17 cellular contexts compared by ENCODE assay signal in genomic region chr6:3801960-3802359, GRCh38. TPM values are rescaled to one million over a fixed set of nuclear protein-coding genes. Genes with fewer than 3 reads are reported as not detected.
DNase-seq lines count a peak whose midpoint lies in the region; ATAC-seq, FAIRE-seq and TF ChIP-seq lines count a peak whose summit lies in the region.
"Had no signal": no experiment of that assay in that cellular context is flagged by ENCODE, and none has a peak within 500 bp of the region (broad histone marks: within the 10 kb centered on the region; RNA-seq: fewer than 3 reads in every experiment).

No MANE protein-coding gene starts in this region.

- H3K36me3 ChIP-seq in astrocyte (ENCODE audit: insufficient read depth, low read length) (no peaks in the 10 kb centered on the region), thyroid gland (no peaks in the 10 kb centered on the region)
- H3K36me3 ChIP-seq: breast epithelium, right atrium auricular region, upper lobe of left lung had no signal

- no peaks in the 10 kb centered on the region for H4K20me1 ChIP-seq in astrocyte (ENCODE audit: insufficient read depth, low read length)

- H3K27me3 ChIP-seq in astrocyte (ENCODE audit: insufficient read depth, low read length) = no peaks in the 10 kb centered on the region
- no peaks in the 10 kb centered on the region for H3K27me3 ChIP-seq in thyroid gland
- H3K27me3 ChIP-seq: breast epithelium, right atrium auricular region, upper lobe of left lung had no signal

- H2AFZ ChIP-seq in astrocyte (ENCODE audit: low read depth, low read length) = no peak overlapping the region

- FAIRE-seq in astrocyte (lab: Jason Lieb, UNC) = no peak
- FAIRE-seq: TTC549 had no signal

- no peak for TF ChIP-seq POLR2A in thyroid gland (IDR thresholded peaks at IDR 0.05)

- H3K4me2 ChIP-seq in astrocyte (ENCODE audit: low read length) = no peak overlapping the region

- no peaks in the 10 kb centered on the region for H3K79me2 ChIP-seq in astrocyte (ENCODE audit: insufficient read depth, low read length)

- POLR2A ChIA-PET in activated CD8-positive, alpha-beta T cell treated with anti-CD3 and anti-CD28 coated beads for 36 hours (lab: Charles Lee) = no interaction called here
- POLR2A ChIA-PET in activated CD8-positive, alpha-beta T cell treated with anti-CD3 and anti-CD28 coated beads, Interleukin-2, amount 10 ng/mL, durations not matched to agents 7 days and 5 days (lab: Charles Lee) = no interaction called here

- CTCF ChIA-PET in activated CD8-positive, alpha-beta T cell treated with anti-CD3 and anti-CD28 coated beads for 36 hours (lab: Charles Lee) = no interaction called here
- CTCF ChIA-PET in activated CD8-positive, alpha-beta T cell treated with anti-CD3 and anti-CD28 coated beads, Interleukin-2, amount 10 ng/mL, durations not matched to agents 7 days and 5 days (lab: Charles Lee) = no interaction called here

- no peaks in the 10 kb centered on the region for H3K36me3 Mint-ChIP-seq in activated CD8-positive, alpha-beta T cell treated with anti-CD3 and anti-CD28 coated beads for 36 hours (ENCODE audit: low read depth)
- no peaks in the 10 kb centered on the region for H3K36me3 Mint-ChIP-seq in activated CD8-positive, alpha-beta T cell treated with anti-CD3 and anti-CD28 coated beads, Interleukin-2, amount 10 ng/mL, durations not matched to agents 7 days and 5 days (ENCODE audit: low read depth)
- H3K36me3 Mint-ChIP-seq in astrocyte (ENCODE audit: low read depth, unreplicated experiment) = no peaks in the 10 kb centered on the region
- H3K36me3 Mint-ChIP-seq: activated naive CD4-positive, alpha-beta T cell treated with anti-CD3 and anti-CD28 coated beads, Interleukin-2, amount 10 ng/mL, durations not matched to agents 7 days and 5 days; natural killer cell had no signal

- peaks cover 4% of the 10 kb centered on the region for H3K27me3 Mint-ChIP-seq in activated CD8-positive, alpha-beta T cell treated with anti-CD3 and anti-CD28 coated beads for 36 hours
- peaks cover 2% of the 10 kb centered on the region for H3K27me3 Mint-ChIP-seq in activated CD8-positive, alpha-beta T cell treated with anti-CD3 and anti-CD28 coated beads, Interleukin-2, amount 10 ng/mL, durations not matched to agents 7 days and 5 days (ENCODE audit: low read depth)
- H3K27me3 Mint-ChIP-seq in astrocyte (ENCODE audit: low read depth, unreplicated experiment) = no peaks in the 10 kb centered on the region

- no peaks in the 10 kb centered on the region for H3K9me3 Mint-ChIP-seq in activated CD8-positive, alpha-beta T cell treated with anti-CD3 and anti-CD28 coated beads for 36 hours
- H3K9me3 Mint-ChIP-seq in activated CD8-positive, alpha-beta T cell treated with anti-CD3 and anti-CD28 coated beads, Interleukin-2, amount 10 ng/mL, durations not matched to agents 7 days and 5 days (ENCODE audit: insufficient read depth) = no peaks in the 10 kb centered on the region
- no peaks in the 10 kb centered on the region for H3K9me3 Mint-ChIP-seq in astrocyte (ENCODE audit: unreplicated experiment)
- H3K9me3 Mint-ChIP-seq: activated naive CD4-positive, alpha-beta T cell treated with anti-CD3 and anti-CD28 coated beads, Interleukin-2, amount 10 ng/mL, durations not matched to agents 7 days and 5 days; natural killer cell had no signal

- no peak overlapping the region for H3K27ac Mint-ChIP-seq in activated CD8-positive, alpha-beta T cell treated with anti-CD3 and anti-CD28 coated beads for 36 hours
- no peak overlapping the region for H3K27ac Mint-ChIP-seq in activated CD8-positive, alpha-beta T cell treated with anti-CD3 and anti-CD28 coated beads, Interleukin-2, amount 10 ng/mL, durations not matched to agents 7 days and 5 days
- no peak overlapping the region for H3K27ac Mint-ChIP-seq in astrocyte (ENCODE audit: unreplicated experiment)
- H3K27ac Mint-ChIP-seq: activated naive CD4-positive, alpha-beta T cell treated with anti-CD3 and anti-CD28 coated beads, Interleukin-2, amount 10 ng/mL, durations not matched to agents 7 days and 5 days; natural killer cell had no signal

- DNase-seq in activated CD8-positive, alpha-beta T cell treated with anti-CD3 and anti-CD28 coated beads for 36 hours = peak; percentile 15
- no peak for DNase-seq in activated CD8-positive, alpha-beta T cell treated with anti-CD3 and anti-CD28 coated beads, Interleukin-2, amount 10 ng/mL, durations not matched to agents 7 days and 5 days
- DNase-seq in astrocyte (ENCODE audit: low read depth) (no peak), thyroid gland (no peak), left lobe of liver (ENCODE audit: low spot score) (no peak), posterior cingulate gyrus (no peak)
- no peak for DNase-seq in activated effector memory CD4-positive, alpha-beta T cell treated with anti-CD3 and anti-CD28 coated beads, Interleukin-2, amount 50 U/mL, for 16 hours
- DNase-seq: activated naive CD4-positive, alpha-beta T cell treated with anti-CD3 and anti-CD28 coated beads, Interleukin-2, amount 10 ng/mL, durations not matched to agents 7 days and 5 days; effector CD8-positive, alpha-beta T cell; EL; natural killer cell had no signal

- peak overlapping the region; percentile 51 for H3K27ac ChIP-seq in astrocyte (ENCODE audit: low read depth, low read length)
- peak overlapping the region in 2 of 3 donors; percentile 91 to 96 for H3K27ac ChIP-seq in thyroid gland
- H3K27ac ChIP-seq: breast epithelium, SK-N-MC had no signal

- WGBS in thyroid gland, 2 donors = 93 to 99% methylated on average over 5 of the region's 5 CpGs

- intact Hi-C loops in activated CD8-positive, alpha-beta T cell treated with anti-CD3 and anti-CD28 coated beads for 36 hours (cut with micrococcal nuclease) = no loop called here
- intact Hi-C loops in thyroid gland (cut with DNase I) (loop anchor here (5.0 kb wide), 1 partner anchor 50 kb away; the partner anchor contains the start of gene PXDC1), posterior cingulate gyrus (cut with DNase I) (no loop called here)

- H3K4me1 ChIP-seq in astrocyte (ENCODE audit: insufficient read depth, low read length) (peaks cover 35% of the 10 kb centered on the region), thyroid gland (peaks cover 33 to 65% of the 10 kb centered on the region in 2 donors)
- H3K4me1 ChIP-seq: breast epithelium had no signal

- no peak for TF ChIP-seq CTCF in activated CD8-positive, alpha-beta T cell treated with anti-CD3 and anti-CD28 coated beads for 36 hours (IDR thresholded peaks at IDR 0.05)
- TF ChIP-seq CTCF in astrocyte (IDR thresholded peaks at IDR 0.05; ENCODE audit: insufficient read depth, low read depth, low read length) = no peak
- no peak for TF ChIP-seq CTCF in thyroid gland (IDR thresholded peaks at IDR 0.05)

- H3K4me3 ChIP-seq in astrocyte (ENCODE audit: insufficient read depth, low read depth, low read length) (no peak overlapping the region), thyroid gland (replicated peaks in 1 of 3) (no peak overlapping the region)
- H3K4me3 ChIP-seq: breast epithelium, right atrium auricular region, SK-N-MC, upper lobe of left lung had no signal

- H3K9me3 ChIP-seq in astrocyte (ENCODE audit: insufficient read depth, low read depth, low read length) (no peaks in the 10 kb centered on the region), thyroid gland (no peaks in the 10 kb centered on the region)
- H3K9me3 ChIP-seq: breast epithelium, right atrium auricular region, upper lobe of left lung had no signal

- no peak overlapping the region for H3K4me3 Mint-ChIP-seq in activated CD8-positive, alpha-beta T cell treated with anti-CD3 and anti-CD28 coated beads for 36 hours
- H3K4me3 Mint-ChIP-seq in activated CD8-positive, alpha-beta T cell treated with anti-CD3 and anti-CD28 coated beads, Interleukin-2, amount 10 ng/mL, durations not matched to agents 7 days and 5 days = no peak overlapping the region
- H3K4me3 Mint-ChIP-seq in astrocyte (ENCODE audit: unreplicated experiment) = no peak overlapping the region
- H3K4me3 Mint-ChIP-seq: activated naive CD4-positive, alpha-beta T cell treated with anti-CD3 and anti-CD28 coated beads, Interleukin-2, amount 10 ng/mL, durations not matched to agents 7 days and 5 days; natural killer cell had no signal

- peaks cover 2% of the 10 kb centered on the region for H3K4me1 Mint-ChIP-seq in activated CD8-positive, alpha-beta T cell treated with anti-CD3 and anti-CD28 coated beads for 36 hours (ENCODE audit: low read depth)
- no peaks in the 10 kb centered on the region for H3K4me1 Mint-ChIP-seq in activated CD8-positive, alpha-beta T cell treated with anti-CD3 and anti-CD28 coated beads, Interleukin-2, amount 10 ng/mL, durations not matched to agents 7 days and 5 days (ENCODE audit: low read depth)
- peaks cover 54% of the 10 kb centered on the region for H3K4me1 Mint-ChIP-seq in astrocyte (ENCODE audit: low read depth, unreplicated experiment)
- H3K4me1 Mint-ChIP-seq: activated naive CD4-positive, alpha-beta T cell treated with anti-CD3 and anti-CD28 coated beads, Interleukin-2, amount 10 ng/mL, durations not matched to agents 7 days and 5 days; natural killer cell had no signal

- ATAC-seq in activated CD8-positive, alpha-beta T cell treated with anti-CD3 and anti-CD28 coated beads for 36 hours = no peak
- no peak for ATAC-seq in activated CD8-positive, alpha-beta T cell treated with anti-CD3 and anti-CD28 coated beads, Interleukin-2, amount 10 ng/mL, durations not matched to agents 7 days and 5 days
- ATAC-seq in HG02610 (IDR thresholded peaks at IDR 0.05; ENCODE audit: unreplicated experiment) = peak; percentile 39
- no peak for ATAC-seq in left lobe of liver
- ATAC-seq: natural killer cell had no signal

- no peak overlapping the region for H3K9ac ChIP-seq in astrocyte (ENCODE audit: low read length)

RNA-seq across cellular contexts. Expression of gene FAM50B, which starts 47.2 kb away (rescaled TPM):
- 1 to 10 TPM; 5.2 to 6.0 TPM for total RNA-seq in activated CD8-positive, alpha-beta T cell treated with anti-CD3 and anti-CD28 coated beads for 36 hours
- 1 to 10 TPM; 7.6 to 8.6 TPM for total RNA-seq in activated CD8-positive, alpha-beta T cell treated with anti-CD3 and anti-CD28 coated beads, Interleukin-2, amount 10 ng/mL, durations not matched to agents 7 days and 5 days
- 4.6 and 5.0 TPM in 2 replicates for total RNA-seq in astrocyte
- 10 to 100 TPM; 18.4 to 40.9 (median 20.3) TPM for total RNA-seq in thyroid gland
- total RNA-seq in left lobe of liver = 7.3 TPM

RNA-seq across cellular contexts. Expression of gene PXDC1, which starts 50.4 kb away (rescaled TPM):
- total RNA-seq in activated CD8-positive, alpha-beta T cell treated with anti-CD3 and anti-CD28 coated beads for 36 hours = under 1 TPM; 0.29 to 0.36 TPM
- total RNA-seq in activated CD8-positive, alpha-beta T cell treated with anti-CD3 and anti-CD28 coated beads, Interleukin-2, amount 10 ng/mL, durations not matched to agents 7 days and 5 days = not detected
- 58.2 and 64.4 TPM in 2 replicates for total RNA-seq in astrocyte
- 100 to 1,000 TPM in 1 of 4 donors, 10 to 100 TPM in 3; 73.5 to 102 (median 82.7) TPM for total RNA-seq in thyroid gland
- total RNA-seq in left lobe of liver = 55.8 TPM

Comparison
In these comparisons a context has a peak if more than half of its experiments do, and no peak if none do; other contexts are left out.
1. RNA of gene PXDC1, which starts 50.4 kb away (total RNA-seq): 73.5 to 102 TPM in thyroid gland, 58.2 to 64.4 TPM in astrocyte and 55.8 TPM in left lobe of liver (single experiment); 0.29 to 0.36 TPM in activated CD8-positive, alpha-beta T cell treated with anti-CD3 and anti-CD28 coated beads for 36 hours and not detected in activated CD8-positive, alpha-beta T cell treated with anti-CD3 and anti-CD28 coated beads, Interleukin-2, amount 10 ng/mL, durations not matched to agents 7 days and 5 days; every median in the first group is over 10 times any median in the second.